In the genomic region with DNA sequence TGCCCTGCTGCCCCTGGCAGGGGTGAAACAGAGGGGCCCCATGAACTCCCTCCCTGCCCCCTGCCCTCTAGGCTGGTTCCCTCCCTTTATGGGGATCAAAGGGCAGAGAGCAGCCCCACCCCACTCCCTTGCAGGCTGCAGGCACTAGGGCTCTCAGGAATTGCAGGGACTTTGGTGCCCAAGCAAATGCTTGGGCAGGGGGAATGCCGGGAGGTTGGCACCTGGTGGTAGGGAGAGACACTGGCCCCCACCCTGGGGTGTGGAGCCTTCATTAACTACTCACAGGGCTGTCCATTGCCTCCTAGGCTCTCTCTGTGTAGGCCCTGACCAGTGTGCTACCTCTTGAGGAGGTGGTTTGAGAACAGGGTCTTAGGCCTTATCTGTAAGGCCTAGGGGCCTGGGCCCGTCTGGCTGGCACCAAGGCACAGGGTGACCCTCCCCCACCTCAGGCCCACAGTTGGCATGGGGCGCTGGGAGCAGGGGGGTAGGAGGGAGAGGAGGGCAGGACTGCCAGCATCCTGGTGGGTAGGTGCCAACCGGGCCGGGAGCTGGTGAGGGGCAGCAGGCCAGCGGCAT, we compare ENCODE assay signal across 11 cellular contexts. TPM values are rescaled to one million over a fixed set of nuclear protein-coding genes. Genes with fewer than 3 reads are reported as not detected.
DNase-seq lines count a peak whose midpoint lies in the region; ATAC-seq, FAIRE-seq and TF ChIP-seq lines count a peak whose summit lies in the region.
"Had no signal": no experiment of that assay in that cellular context is flagged by ENCODE, and none has a peak within 500 bp of the region (broad histone marks: within the 10 kb centered on the region; RNA-seq: fewer than 3 reads in every experiment).

No MANE protein-coding gene starts in this region.

- H3K9me3 Mint-ChIP-seq in activated CD4-positive, alpha-beta T cell treated with anti-CD3 and anti-CD28 coated beads for 36 hours (ENCODE audit: low read depth): no peaks in the 10 kb centered on the region

- peaks cover 46% of the 10 kb centered on the region for H3K79me2 ChIP-seq in HepG2 (ENCODE audit: insufficient read depth, low read length)

- H3K4me1 Mint-ChIP-seq in activated CD4-positive, alpha-beta T cell treated with anti-CD3 and anti-CD28 coated beads for 36 hours: peaks cover 52% of the 10 kb centered on the region

- TF ChIP-seq CTCF in body of pancreas (IDR thresholded peaks at IDR 0.05) (no peak), HepG2 (CRISPR knock-in tag; IDR thresholded peaks at IDR 0.05) (no peak)

- H3K4me3 Mint-ChIP-seq in activated CD4-positive, alpha-beta T cell treated with anti-CD3 and anti-CD28 coated beads for 36 hours: peak overlapping the region; percentile 21

- intact Hi-C loops in activated CD4-positive, alpha-beta T cell treated with anti-CD3 and anti-CD28 coated beads for 36 hours (cut with DNase I, micrococcal nuclease): loop anchor here in 1 of 2 experiments (10.0 kb wide), 2 partner anchors 1207 to 1497 kb away; a partner anchor contains a TSS
- intact Hi-C loops in body of pancreas (cut with DNase I) (no loop called here), HepG2 (cut with micrococcal nuclease; ENCODE audit: unreplicated experiment) (no loop called here)

- POLR2A ChIA-PET in activated CD4-positive, alpha-beta T cell treated with anti-CD3 and anti-CD28 coated beads for 36 hours (lab: Charles Lee): interaction anchor here (0.6 to 1.5 kb wide), 4 partner anchors 9 to 34 kb away, joined by 3 to 7 read pairs (median 4); a partner anchor contains a TSS
- POLR2A ChIA-PET in HepG2 (lab: Yijun Ruan, JAX): interaction anchor here (0.9 to 1.6 kb wide), 4 partner anchors 10 to 35 kb away, joined by 3 to 10 read pairs (median 6); no protein-coding TSS in a partner anchor

- peak overlapping the region; percentile 95 for H3K27ac Mint-ChIP-seq in activated CD4-positive, alpha-beta T cell treated with anti-CD3 and anti-CD28 coated beads for 36 hours

- no TSS peak for BruUV-seq in HepG2 (replicated peaks; lab: Mats Ljungman, UMichigan)

- no peak for FAIRE-seq in HepG2 (lab: Jason Lieb, UNC)
- no peak for FAIRE-seq in HTR-8/SVneo (lab: Jason Lieb, UNC)

- no peaks in the 10 kb centered on the region for H3K36me3 ChIP-seq in body of pancreas (replicated peaks in 1 of 2; ENCODE audit: insufficient read depth in 1 of 2, low read depth in 2 of 2)
- peaks cover 3 to 8% of the 10 kb centered on the region in 2 experiments; a peak in 3 of 5 replicates for H3K36me3 ChIP-seq in HepG2 (replicated peaks in 1 of 2; ENCODE audit: control insufficient read depth in 1 of 2, insufficient read depth in 2 of 2, low read length in 2 of 2)

- WGBS in body of pancreas, 2 donors: 3 to 8% methylated on average over 4 to 6 of the region's 6 CpGs
- WGBS in HepG2 (ENCODE audit: low lambda C conversion rate): 85% methylated on average over 4 of the region's 6 CpGs

- ATAC-seq in activated CD4-positive, alpha-beta T cell treated with anti-CD3 and anti-CD28 coated beads for 36 hours: no peak
- ATAC-seq in body of pancreas: no peak
- ATAC-seq in HepG2: peak; percentile 18
- ATAC-seq in HG03378 (IDR thresholded peaks at IDR 0.05; ENCODE audit: unreplicated experiment): no peak
- no peak for ATAC-seq in SK-N-SH treated with all-trans-retinoic acid at 6 μM for 48 hours

- peak; percentile 27 for DNase-seq in activated CD4-positive, alpha-beta T cell treated with anti-CD3 and anti-CD28 coated beads for 36 hours
- no peak for DNase-seq in activated CD4-positive, alpha-beta T cell treated with anti-CD3 and anti-CD28 coated beads, Interleukin-2, amount 50 U/mL, for 4 hours
- DNase-seq in body of pancreas (peak; percentile 72 to 88 (median 78)), HepG2 (ENCODE audit: low spot score) (no peak), HTR-8/SVneo (ENCODE audit: insufficient read length, low spot score) (no peak)
- DNase-seq: ACHN, NCI-H187 treated with DMSO at 0.1 percent for 48 hours had no signal

- no peaks in the 10 kb centered on the region for H3K9me3 ChIP-seq in body of pancreas
- H3K9me3 ChIP-seq in HepG2 (ENCODE audit: low read length): no peaks in the 10 kb centered on the region

- peaks cover 83% of the 10 kb centered on the region for H3K4me1 ChIP-seq in body of pancreas
- peaks cover 84% of the 10 kb centered on the region for H3K4me1 ChIP-seq in HepG2 (ENCODE audit: insufficient read depth, low read length)

- no peaks in the 10 kb centered on the region for H3K27me3 Mint-ChIP-seq in activated CD4-positive, alpha-beta T cell treated with anti-CD3 and anti-CD28 coated beads for 36 hours

- H3K4me2 ChIP-seq in HepG2 (ENCODE audit: low read depth, low read length): peak overlapping the region; percentile 36; the same call in 1 of the 2 replicates

- H2AFZ ChIP-seq in HepG2 (ENCODE audit: low read length): no peak overlapping the region

- TF ChIP-seq EP300 in HepG2 (IDR thresholded peaks at IDR 0.05; ENCODE audit: low read depth in 2 of 2, low read length in 2 of 2) (no peak), HepG2 (CRISPR knock-in tag; IDR thresholded peaks at IDR 0.05; ENCODE audit: borderline replicate concordance) (no peak)

- no peak for TF ChIP-seq RAD21 in HepG2 (CRISPR knock-in tag; IDR thresholded peaks at IDR 0.05)

- peak overlapping the region; percentile 57 to 100 (median 98) for H3K27ac ChIP-seq in body of pancreas
- peak overlapping the region; percentile 40 for H3K27ac ChIP-seq in HepG2 (ENCODE audit: extremely low read length, insufficient read depth, low read length)
- peak overlapping the region; percentile 71 for H3K27ac ChIP-seq in temporal lobe (ENCODE audit: low read depth, low read length)

- no peak for TF ChIP-seq POLR2A in body of pancreas (IDR thresholded peaks at IDR 0.05)
- no peak for TF ChIP-seq POLR2A in HepG2 (IDR thresholded peaks at IDR 0.05; ENCODE audit: insufficient read depth in 1 of 2, low read depth in 2 of 2, low read length in 2 of 2)

- in situ Hi-C loops in HepG2 (cut with HindIII; ENCODE audit: extremely low pct_ligation_motif_present, low pct_unique_long_range_greater_than_20kb): no loop called here

- peaks cover 36% of the 10 kb centered on the region for H3K36me3 Mint-ChIP-seq in activated CD4-positive, alpha-beta T cell treated with anti-CD3 and anti-CD28 coated beads for 36 hours (ENCODE audit: low read depth)

- no peaks in the 10 kb centered on the region for H3K27me3 ChIP-seq in body of pancreas
- H3K27me3 ChIP-seq in HepG2 (ENCODE audit: control insufficient read depth in 1 of 2, insufficient read depth in 2 of 2, low read length in 2 of 2): no peaks in the 10 kb centered on the region; a peak in 1 of 5 replicates

- H4K20me1 ChIP-seq in HepG2 (ENCODE audit: insufficient read depth, low read length): peaks cover 6% of the 10 kb centered on the region; the same call in 1 of the 2 replicates

- CTCF ChIA-PET in activated CD4-positive, alpha-beta T cell treated with anti-CD3 and anti-CD28 coated beads for 36 hours (lab: Charles Lee): interaction anchor here (0.6 to 3.7 kb wide), 6 partner anchors 8 to 1192 kb away, joined by 3 to 28 read pairs (median 4); no protein-coding TSS in a partner anchor
- CTCF ChIA-PET in HepG2 (lab: Yijun Ruan, JAX; ENCODE audit: low intra/inter-chr PET ratio, low total read pairs): no interaction called here

- H3K4me3 ChIP-seq in body of pancreas (no peak overlapping the region), HepG2 (replicated peaks in 1 of 3; ENCODE audit: insufficient read depth in 1 of 3, low read depth in 2 of 3, low read length in 3 of 3) (0 out of 6 replicates have a peak overlapping the region, but pooled peaks of 1 of the 3 experiments have one; percentile 28)

- 0 out of 2 replicates have a peak overlapping the region, but pooled peaks have one; percentile 43 for H3K9ac ChIP-seq in HepG2 (ENCODE audit: insufficient read depth, low read depth, low read length)

RNA-seq across cellular contexts. Expression of a gene that starts 4.7 kb away (rescaled TPM):
- 100 to 1,000 TPM in 1 of 2 experiments, 10 to 100 TPM in 1; 94.0 to 105 TPM for total RNA-seq in activated CD4-positive, alpha-beta T cell treated with anti-CD3 and anti-CD28 coated beads for 36 hours
- 10 to 100 TPM; 30.1 to 34.3 TPM for total RNA-seq in body of pancreas
- total RNA-seq in HepG2 (2016; rRNA removed; fragmentation: Illumina TruSeq; extraction: Trizol): 10.1 and 15.5 TPM in 2 replicates
- 2.1 and 2.9 TPM in 2 replicates for total RNA-seq in HepG2 (2016; cell fraction: cytosol; rRNA removed; fragmentation: Illumina TruSeq; extraction: Trizol; ENCODE audit: low read depth)
- total RNA-seq in HepG2 (2016; cell fraction: insoluble cytoplasmic fraction; rRNA removed; fragmentation: Illumina TruSeq; extraction: Trizol): 9.4 and 15.2 TPM in 2 replicates
- 7.3 and 8.2 TPM in 2 replicates for total RNA-seq in HepG2 (2016; cell fraction: membrane; rRNA removed; fragmentation: Illumina TruSeq; extraction: Trizol)
- 12.6 TPM in 2 replicates for total RNA-seq in HepG2 (2016; cell fraction: nucleus; rRNA removed; fragmentation: Illumina TruSeq; extraction: Trizol)
- polyA plus RNA-seq in HepG2 (2011; rRNA removed): 17.5 and 22.3 TPM in 2 replicates
- polyA plus RNA-seq in HepG2 (2011; cell fraction: cytosol; rRNA removed): 15.0 and 19.2 TPM in 2 replicates
- 45.5 and 50.7 TPM in 2 replicates for polyA plus RNA-seq in HepG2 (2011; cell fraction: nucleus; rRNA removed)
- polyA plus RNA-seq in HepG2 (2012): 9.8 and 10.8 TPM in 2 replicates
- 1.1 and 1.7 TPM in 2 replicates for polyA plus RNA-seq in HepG2 (2016; cell fraction: cytosol; fragmentation: Illumina TruSeq; extraction: Trizol; ENCODE audit: low read depth)
- 10.5 and 12.2 TPM in 2 replicates for polyA plus RNA-seq in HepG2 (2016; cell fraction: insoluble cytoplasmic fraction; fragmentation: Illumina TruSeq; extraction: Trizol; ENCODE audit: low read depth)
- 4.4 and 5.4 TPM in 2 replicates for polyA plus RNA-seq in HepG2 (2016; cell fraction: membrane; fragmentation: Illumina TruSeq; extraction: Trizol; ENCODE audit: low read depth)
- 31.6 and 39.9 TPM in 2 replicates for polyA plus RNA-seq in HepG2 (2016; cell fraction: nucleus; fragmentation: Illumina TruSeq; extraction: Trizol; ENCODE audit: insufficient read depth, low read depth)
- 32.5 and 45.9 TPM in 2 replicates for polyA minus RNA-seq in HepG2 (2011; rRNA and poly(A)+ RNA removed; ENCODE audit: low replicate concordance)
- polyA minus RNA-seq in HepG2 (2011; cell fraction: cytosol; rRNA and poly(A)+ RNA removed): 9.9 and 13.2 TPM in 2 replicates
- polyA minus RNA-seq in HepG2 (2011; cell fraction: nucleus; rRNA and poly(A)+ RNA removed): 10.3 and 13.3 TPM in 2 replicates
- 1.5 TPM for total RNA-seq in temporal lobe

RNA-seq across cellular contexts. Expression of a gene that starts 14.0 kb away (rescaled TPM):
- total RNA-seq in activated CD4-positive, alpha-beta T cell treated with anti-CD3 and anti-CD28 coated beads for 36 hours: under 1 TPM; 0.79 to 0.80 TPM
- total RNA-seq in body of pancreas (not detected), HepG2 (2016; rRNA removed; fragmentation: Illumina TruSeq; extraction: Trizol) (0.29 TPM in 1 of 2 replicates, not detected in the other), temporal lobe (not detected)
- total RNA-seq in HepG2 (2016; cell fraction: cytosol; rRNA removed; fragmentation: Illumina TruSeq; extraction: Trizol; ENCODE audit: low read depth): not detected in 2 replicates
- 0.32 TPM in 1 of 2 replicates, not detected in the other for total RNA-seq in HepG2 (2016; cell fraction: insoluble cytoplasmic fraction; rRNA removed; fragmentation: Illumina TruSeq; extraction: Trizol)
- total RNA-seq in HepG2 (2016; cell fraction: membrane; rRNA removed; fragmentation: Illumina TruSeq; extraction: Trizol): not detected in 2 replicates
- 1.1 and 1.3 TPM in 2 replicates for total RNA-seq in HepG2 (2016; cell fraction: nucleus; rRNA removed; fragmentation: Illumina TruSeq; extraction: Trizol)
- polyA plus RNA-seq in HepG2 (2011; rRNA removed): not detected in 2 replicates
- polyA plus RNA-seq in HepG2 (2011; cell fraction: cytosol; rRNA removed): not detected in 2 replicates
- 0.29 and 0.40 TPM in 2 replicates for polyA plus RNA-seq in HepG2 (2011; cell fraction: nucleus; rRNA removed)
- polyA plus RNA-seq in HepG2 (2012): not detected in 2 replicates
- not detected in 2 replicates for polyA plus RNA-seq in HepG2 (2016; cell fraction: cytosol; fragmentation: Illumina TruSeq; extraction: Trizol; ENCODE audit: low read depth)
- not detected in 2 replicates for polyA plus RNA-seq in HepG2 (2016; cell fraction: insoluble cytoplasmic fraction; fragmentation: Illumina TruSeq; extraction: Trizol; ENCODE audit: low read depth)
- polyA plus RNA-seq in HepG2 (2016; cell fraction: membrane; fragmentation: Illumina TruSeq; extraction: Trizol; ENCODE audit: low read depth): not detected in 2 replicates
- polyA plus RNA-seq in HepG2 (2016; cell fraction: nucleus; fragmentation: Illumina TruSeq; extraction: Trizol; ENCODE audit: insufficient read depth, low read depth): not detected in 2 replicates
- polyA minus RNA-seq in HepG2 (2011; rRNA and poly(A)+ RNA removed; ENCODE audit: low replicate concordance): 1.3 and 7.6 TPM in 2 replicates
- polyA minus RNA-seq in HepG2 (2011; cell fraction: cytosol; rRNA and poly(A)+ RNA removed): not detected in 2 replicates
- 1.6 TPM in 1 of 2 replicates, not detected in the other for polyA minus RNA-seq in HepG2 (2011; cell fraction: nucleus; rRNA and poly(A)+ RNA removed)
- total RNA-seq: dermis blood vessel endothelial cell had no signal

RNA-seq across cellular contexts. Expression of a gene that starts 24.2 kb away (rescaled TPM):
- total RNA-seq in activated CD4-positive, alpha-beta T cell treated with anti-CD3 and anti-CD28 coated beads for 36 hours: 10 to 100 TPM; 38.0 to 42.4 TPM
- total RNA-seq in body of pancreas (10 to 100 TPM; 10.1 to 51.4 TPM), HepG2 (2016; rRNA removed; fragmentation: Illumina TruSeq; extraction: Trizol) (32.8 and 32.9 TPM in 2 replicates), temporal lobe (9.8 TPM)
- total RNA-seq in HepG2 (2016; cell fraction: cytosol; rRNA removed; fragmentation: Illumina TruSeq; extraction: Trizol; ENCODE audit: low read depth): 21.5 and 22.7 TPM in 2 replicates
- total RNA-seq in HepG2 (2016; cell fraction: insoluble cytoplasmic fraction; rRNA removed; fragmentation: Illumina TruSeq; extraction: Trizol): 29.0 and 37.1 TPM in 2 replicates
- 23.4 and 27.9 TPM in 2 replicates for total RNA-seq in HepG2 (2016; cell fraction: membrane; rRNA removed; fragmentation: Illumina TruSeq; extraction: Trizol)
- total RNA-seq in HepG2 (2016; cell fraction: nucleus; rRNA removed; fragmentation: Illumina TruSeq; extraction: Trizol): 37.9 and 38.9 TPM in 2 replicates
- 25.9 and 30.3 TPM in 2 replicates for polyA plus RNA-seq in HepG2 (2011; rRNA removed)
- 16.4 and 22.8 TPM in 2 replicates for polyA plus RNA-seq in HepG2 (2011; cell fraction: cytosol; rRNA removed)
- polyA plus RNA-seq in HepG2 (2011; cell fraction: nucleus; rRNA removed): 84.3 and 94.4 TPM in 2 replicates
- 15.3 and 18.2 TPM in 2 replicates for polyA plus RNA-seq in HepG2 (2012)
- polyA plus RNA-seq in HepG2 (2016; cell fraction: cytosol; fragmentation: Illumina TruSeq; extraction: Trizol; ENCODE audit: low read depth): 17.3 and 18.3 TPM in 2 replicates
- 28.5 and 31.1 TPM in 2 replicates for polyA plus RNA-seq in HepG2 (2016; cell fraction: insoluble cytoplasmic fraction; fragmentation: Illumina TruSeq; extraction: Trizol; ENCODE audit: low read depth)
- 17.7 and 19.3 TPM in 2 replicates for polyA plus RNA-seq in HepG2 (2016; cell fraction: membrane; fragmentation: Illumina TruSeq; extraction: Trizol; ENCODE audit: low read depth)
- polyA plus RNA-seq in HepG2 (2016; cell fraction: nucleus; fragmentation: Illumina TruSeq; extraction: Trizol; ENCODE audit: insufficient read depth, low read depth): 64.3 and 72.6 TPM in 2 replicates
- 34.0 and 163 TPM in 2 replicates for polyA minus RNA-seq in HepG2 (2011; rRNA and poly(A)+ RNA removed; ENCODE audit: low replicate concordance)
- 7.6 and 9.5 TPM in 2 replicates for polyA minus RNA-seq in HepG2 (2011; cell fraction: cytosol; rRNA and poly(A)+ RNA removed)
- 15.7 and 16.8 TPM in 2 replicates for polyA minus RNA-seq in HepG2 (2011; cell fraction: nucleus; rRNA and poly(A)+ RNA removed)

RNA-seq across cellular contexts. Expression of a gene that starts 26.2 kb away (rescaled TPM):
- under 1 TPM; 0.46 to 0.67 TPM for total RNA-seq in activated CD4-positive, alpha-beta T cell treated with anti-CD3 and anti-CD28 coated beads for 36 hours
- total RNA-seq in body of pancreas: 1 to 10 TPM in 1 of 2 donors, under 1 TPM in 1; 0.33 to 1.8 TPM
- total RNA-seq in HepG2 (2016; rRNA removed; fragmentation: Illumina TruSeq; extraction: Trizol): not detected in 2 replicates
- total RNA-seq in HepG2 (2016; cell fraction: cytosol; rRNA removed; fragmentation: Illumina TruSeq; extraction: Trizol; ENCODE audit: low read depth): not detected in 2 replicates
- not detected in 2 replicates for total RNA-seq in HepG2 (2016; cell fraction: insoluble cytoplasmic fraction; rRNA removed; fragmentation: Illumina TruSeq; extraction: Trizol)
- not detected in 2 replicates for total RNA-seq in HepG2 (2016; cell fraction: membrane; rRNA removed; fragmentation: Illumina TruSeq; extraction: Trizol)
- not detected in 2 replicates for total RNA-seq in HepG2 (2016; cell fraction: nucleus; rRNA removed; fragmentation: Illumina TruSeq; extraction: Trizol)
- polyA plus RNA-seq in HepG2 (2011; rRNA removed): 0.74 and 0.80 TPM in 2 replicates
- polyA plus RNA-seq in HepG2 (2011; cell fraction: cytosol; rRNA removed): 0.17 and 0.19 TPM in 2 replicates
- 7.8 and 11.4 TPM in 2 replicates for polyA plus RNA-seq in HepG2 (2011; cell fraction: nucleus; rRNA removed)
- 0.35 and 1.6 TPM in 2 replicates for polyA plus RNA-seq in HepG2 (2012)
- 0.29 TPM in 1 of 2 replicates, not detected in the other for polyA plus RNA-seq in HepG2 (2016; cell fraction: cytosol; fragmentation: Illumina TruSeq; extraction: Trizol; ENCODE audit: low read depth)
- polyA plus RNA-seq in HepG2 (2016; cell fraction: insoluble cytoplasmic fraction; fragmentation: Illumina TruSeq; extraction: Trizol; ENCODE audit: low read depth): not detected in 2 replicates
- not detected in 2 replicates for polyA plus RNA-seq in HepG2 (2016; cell fraction: membrane; fragmentation: Illumina TruSeq; extraction: Trizol; ENCODE audit: low read depth)
- 0.29 TPM in 1 of 2 replicates, not detected in the other for polyA plus RNA-seq in HepG2 (2016; cell fraction: nucleus; fragmentation: Illumina TruSeq; extraction: Trizol; ENCODE audit: insufficient read depth, low read depth)
- 0.08 and 2.6 TPM in 2 replicates for polyA minus RNA-seq in HepG2 (2011; rRNA and poly(A)+ RNA removed; ENCODE audit: low replicate concordance)
- polyA minus RNA-seq in HepG2 (2011; cell fraction: cytosol; rRNA and poly(A)+ RNA removed): not detected in 2 replicates
- 0.37 TPM in 1 of 2 replicates, not detected in the other for polyA minus RNA-seq in HepG2 (2011; cell fraction: nucleus; rRNA and poly(A)+ RNA removed)
- total RNA-seq in temporal lobe: not detected

RNA-seq across cellular contexts. Expression of a gene that starts 26.3 kb away (rescaled TPM):
- not detected for total RNA-seq in activated CD4-positive, alpha-beta T cell treated with anti-CD3 and anti-CD28 coated beads for 36 hours
- total RNA-seq in body of pancreas: not detected
- total RNA-seq in HepG2 (2016; rRNA removed; fragmentation: Illumina TruSeq; extraction: Trizol): not detected in 2 replicates
- total RNA-seq in HepG2 (2016; cell fraction: cytosol; rRNA removed; fragmentation: Illumina TruSeq; extraction: Trizol; ENCODE audit: low read depth): not detected in 2 replicates
- not detected in 2 replicates for total RNA-seq in HepG2 (2016; cell fraction: insoluble cytoplasmic fraction; rRNA removed; fragmentation: Illumina TruSeq; extraction: Trizol)
- total RNA-seq in HepG2 (2016; cell fraction: membrane; rRNA removed; fragmentation: Illumina TruSeq; extraction: Trizol): not detected in 2 replicates
- total RNA-seq in HepG2 (2016; cell fraction: nucleus; rRNA removed; fragmentation: Illumina TruSeq; extraction: Trizol): not detected in 2 replicates
- 0.04 TPM in 1 of 2 replicates, not detected in the other for polyA plus RNA-seq in HepG2 (2011; rRNA removed)
- polyA plus RNA-seq in HepG2 (2011; cell fraction: cytosol; rRNA removed): not detected in 2 replicates
- 0.19 and 0.24 TPM in 2 replicates for polyA plus RNA-seq in HepG2 (2011; cell fraction: nucleus; rRNA removed)
- not detected in 2 replicates for polyA plus RNA-seq in HepG2 (2012)
- polyA plus RNA-seq in HepG2 (2016; cell fraction: cytosol; fragmentation: Illumina TruSeq; extraction: Trizol; ENCODE audit: low read depth): not detected in 2 replicates
- not detected in 2 replicates for polyA plus RNA-seq in HepG2 (2016; cell fraction: insoluble cytoplasmic fraction; fragmentation: Illumina TruSeq; extraction: Trizol; ENCODE audit: low read depth)
- polyA plus RNA-seq in HepG2 (2016; cell fraction: membrane; fragmentation: Illumina TruSeq; extraction: Trizol; ENCODE audit: low read depth): not detected in 2 replicates
- polyA plus RNA-seq in HepG2 (2016; cell fraction: nucleus; fragmentation: Illumina TruSeq; extraction: Trizol; ENCODE audit: insufficient read depth, low read depth): not detected in 2 replicates
- polyA minus RNA-seq in HepG2 (2011; rRNA and poly(A)+ RNA removed; ENCODE audit: low replicate concordance): not detected in 2 replicates
- not detected in 2 replicates for polyA minus RNA-seq in HepG2 (2011; cell fraction: cytosol; rRNA and poly(A)+ RNA removed)
- polyA minus RNA-seq in HepG2 (2011; cell fraction: nucleus; rRNA and poly(A)+ RNA removed): not detected in 2 replicates
- total RNA-seq in temporal lobe: 0.25 TPM
- total RNA-seq: dermis blood vessel endothelial cell had no signal

Comparison
In these comparisons a context has a peak if more than half of its experiments do, and no peak if none do; other contexts are left out.
1. DNase-seq: peak in activated CD4-positive, alpha-beta T cell treated with anti-CD3 and anti-CD28 coated beads for 36 hours (single experiment) and body of pancreas (4 of 4); none in activated CD4-positive, alpha-beta T cell treated with anti-CD3 and anti-CD28 coated beads, Interleukin-2, amount 50 U/mL, for 4 hours (0 of 2), HepG2 (single experiment) and HTR-8/SVneo (single experiment).
2. H3K27ac ChIP-seq: peak in every context shown above with its lines; median percentile 98 in body of pancreas; 71 in temporal lobe; 40 in HepG2.